Comparison of ENCODE assay signal across 8 cellular contexts in genomic region chr3:53255360-53255774, GRCh38. TPM values are rescaled to one million over a fixed set of nuclear protein-coding genes. Genes with fewer than 3 reads are reported as not detected.
A peak's percentile ranks its signal among the peaks of the same experiment; 100 is the strongest.
DNase-seq lines count a peak whose midpoint lies in the region; ATAC-seq, FAIRE-seq and TF ChIP-seq lines count a peak whose summit lies in the region.

No MANE protein-coding gene starts in this region.

- H3K4me3 ChIP-seq in foreskin fibroblast (ENCODE audit: low read depth in 1 of 2, low read length in 2 of 2) = peak overlapping the region; percentile 92 to 94
- peak overlapping the region; percentile 69 for H3K4me3 ChIP-seq in ovary

- no peak for FAIRE-seq in H54 (lab: Jason Lieb, UNC)

- intact Hi-C loops in ovary (cut with DNase I) = no loop called here

- H3K36me3 Mint-ChIP-seq in activated T-cell treated with anti-CD3 and anti-CD28 coated beads, Interleukin-2, amount 50 U/mL, for 72 hours (ENCODE audit: insufficient read depth in 2 of 2) = peaks cover 2% of the 10 kb centered on the region in 2 donors

- H3K27ac Mint-ChIP-seq in activated T-cell treated with anti-CD3 and anti-CD28 coated beads, Interleukin-2, amount 50 U/mL, for 72 hours = peak overlapping the region; percentile 77

- TF ChIP-seq POLR2A in ovary (IDR thresholded peaks at IDR 0.05) = no peak
- TF ChIP-seq POLR2A in H54 (IDR thresholded peaks at IDR 0.05; ENCODE audit: low read depth, low read length) = no peak

- H3K27me3 Mint-ChIP-seq in activated T-cell treated with anti-CD3 and anti-CD28 coated beads, Interleukin-2, amount 50 U/mL, for 72 hours (ENCODE audit: low read depth) = no peaks in the 10 kb centered on the region

- peak; percentile 45 for DNase-seq in ELR (ENCODE audit: low read depth)
- peak; percentile 56 to 57 for DNase-seq in activated T-cell treated with anti-CD3 and anti-CD28 coated beads, Interleukin-2, amount 50 U/mL, for 72 hours
- DNase-seq in foreskin fibroblast = peak in 1 of 2 donors; percentile 51
- DNase-seq in ovary = peak in 4 of 5 donors; percentile 23 to 59 (median 50)
- DNase-seq in H54 (ENCODE audit: insufficient read length, low spot score) = no peak
- no peak for DNase-seq in EL

- ATAC-seq in GM21619 (IDR thresholded peaks at IDR 0.05; ENCODE audit: unreplicated experiment) = peak; percentile 39
- peak; percentile 73 to 78 for ATAC-seq in activated T-cell treated with anti-CD3 and anti-CD28 coated beads, Interleukin-2, amount 50 U/mL, for 72 hours (replicated peaks in 1 of 2)

- peaks cover 10% of the 10 kb centered on the region for H3K4me1 ChIP-seq in ovary (ENCODE audit: insufficient read depth)

- no peaks in the 10 kb centered on the region for H3K27me3 ChIP-seq in ovary

- H3K9me3 ChIP-seq in KOPT-K1 (ENCODE audit: insufficient read depth, low read length, poor library complexity, severe bottlenecking) (no peaks in the 10 kb centered on the region), ovary (no peaks in the 10 kb centered on the region)

- H3K36me3 ChIP-seq in KOPT-K1 (ENCODE audit: insufficient read depth, low read length) (peaks cover 25% of the 10 kb centered on the region), ovary (no peaks in the 10 kb centered on the region)

- peak overlapping the region; percentile 93 for H3K27ac ChIP-seq in KOPT-K1 (ENCODE audit: low read depth, low read length, poor library complexity, severe bottlenecking)
- peak overlapping the region; percentile 68 to 82 for H3K27ac ChIP-seq in ovary

- 0 to 1% (median 0%) methylated on average over 27 to 49 of the region's 49 CpGs for WGBS in ovary, 3 donors

- no peak for TF ChIP-seq EP300 in ovary (IDR thresholded peaks at IDR 0.05)

- TF ChIP-seq CTCF in foreskin fibroblast (IDR thresholded peaks at IDR 0.05; ENCODE audit: low read depth, low read length) = no peak
- no peak for TF ChIP-seq CTCF in ovary (IDR thresholded peaks at IDR 0.05)

- peak overlapping the region; percentile 92 to 95 for H3K4me3 Mint-ChIP-seq in activated T-cell treated with anti-CD3 and anti-CD28 coated beads, Interleukin-2, amount 50 U/mL, for 72 hours

- H3K9me3 Mint-ChIP-seq in activated T-cell treated with anti-CD3 and anti-CD28 coated beads, Interleukin-2, amount 50 U/mL, for 72 hours = no peaks in the 10 kb centered on the region

- peaks cover 41% of the 10 kb centered on the region for H3K4me1 Mint-ChIP-seq in activated T-cell treated with anti-CD3 and anti-CD28 coated beads, Interleukin-2, amount 50 U/mL, for 72 hours (ENCODE audit: low read depth)

RNA-seq across cellular contexts. Expression of gene TKT, which starts 0.5 kb away (rescaled TPM):
- total RNA-seq in activated T-cell treated with anti-CD3 and anti-CD28 coated beads, Interleukin-2, amount 50 U/mL, for 72 hours = 100 to 1,000 TPM; 252 to 274 TPM
- 100 to 1,000 TPM; 109 to 279 (median 230) TPM for total RNA-seq in ovary
- polyA plus RNA-seq in ovary = 100 to 1,000 TPM in 1 of 2 donors, 10 to 100 TPM in 1; 62.6 to 208 TPM

Comparison
In these comparisons a context has a peak if more than half of its experiments do, and no peak if none do; other contexts are left out.
1. DNase-seq: peak in ELR (single experiment), activated T-cell treated with anti-CD3 and anti-CD28 coated beads, Interleukin-2, amount 50 U/mL, for 72 hours (2 of 2) and ovary (4 of 5); none in H54 (single experiment) and EL (single experiment).